27 cellular contexts compared by ENCODE assay signal in the genomic region with DNA sequence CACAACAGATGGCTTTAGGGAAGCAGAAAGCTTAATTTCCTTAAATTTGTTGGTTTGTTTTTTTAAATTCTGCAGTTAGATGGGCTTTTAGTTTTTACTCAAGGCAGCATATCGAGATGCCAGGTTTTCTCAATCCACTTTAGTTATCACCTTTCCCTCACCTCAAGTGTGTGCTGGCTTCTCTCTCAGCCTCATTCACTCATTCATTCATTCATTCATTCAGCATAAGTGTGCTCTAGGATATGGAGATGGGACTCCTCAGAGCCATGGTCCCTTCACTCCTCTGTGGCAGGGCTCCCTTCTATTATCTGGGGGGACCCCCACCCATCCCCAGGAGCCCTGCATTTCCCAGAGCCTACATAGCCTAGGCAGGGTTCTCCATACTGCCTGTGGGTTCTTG. TPM values are rescaled to one million over a fixed set of nuclear protein-coding genes. Genes with fewer than 3 reads are reported as not detected.
"Had no signal": no experiment of that assay in that cellular context is flagged by ENCODE, and none has a peak within 500 bp of the region (broad histone marks: within the 10 kb centered on the region; RNA-seq: fewer than 3 reads in every experiment).

No MANE protein-coding gene starts in this region.

- H3K9me3 ChIP-seq: body of pancreas, left ventricle myocardium inferior, sigmoid colon had no signal

- H3K4me1 ChIP-seq: body of pancreas, foreskin keratinocyte, left ventricle myocardium inferior, neural progenitor cell, sigmoid colon had no signal

- H2AFZ ChIP-seq: neural progenitor cell had no signal

- H3K4me2 ChIP-seq: neural progenitor cell, smooth muscle cell had no signal

- H3K36me3 ChIP-seq: left ventricle myocardium inferior, neural progenitor cell, sigmoid colon had no signal

- H3K4me3 ChIP-seq: body of pancreas, left ventricle myocardium inferior, neural progenitor cell, sigmoid colon, smooth muscle cell had no signal

- H3K27ac ChIP-seq: body of pancreas, foreskin keratinocyte, left ventricle myocardium inferior, neural progenitor cell, sigmoid colon had no signal

- H3K4me1 Mint-ChIP-seq: activated naive CD4-positive, alpha-beta T cell treated with anti-CD3 and anti-CD28 coated beads, Interleukin-2, amount 10 ng/mL, durations not matched to agents 7 days and 5 days; immature natural killer cell; T-cell had no signal

- H3K36me3 Mint-ChIP-seq: activated naive CD4-positive, alpha-beta T cell treated with anti-CD3 and anti-CD28 coated beads, Interleukin-2, amount 10 ng/mL, durations not matched to agents 7 days and 5 days; naive thymus-derived CD8-positive, alpha-beta T cell; neural progenitor cell; T-cell had no signal

- H3K9me3 Mint-ChIP-seq: activated naive CD4-positive, alpha-beta T cell treated with anti-CD3 and anti-CD28 coated beads, Interleukin-2, amount 10 ng/mL, durations not matched to agents 7 days and 5 days; activated T-cell treated with anti-CD3 and anti-CD28 coated beads, Interleukin-2, amount 50 U/mL, for 4 hours; immature natural killer cell; naive thymus-derived CD8-positive, alpha-beta T cell; neural progenitor cell; T-cell; T-helper 2 cell treated with Interferon-gamma antibody and Interleukin-4, amounts not matched to agents 5 μg/mL and 100 μg/mL, for 36 hours had no signal

- ATAC-seq: activated CD8-positive, alpha-beta T cell treated with anti-CD3 and anti-CD28 coated beads, Interleukin-2, amount 10 ng/mL, durations not matched to agents 7 days and 5 days; activated T-cell treated with anti-CD3 and anti-CD28 coated beads, Interleukin-2, amount 50 U/mL, for 4 hours; body of pancreas; foreskin keratinocyte; naive thymus-derived CD8-positive, alpha-beta T cell; T-cell had no signal

- H3K27ac Mint-ChIP-seq: activated CD8-positive, alpha-beta T cell treated with anti-CD3 and anti-CD28 coated beads, Interleukin-2, amount 10 ng/mL, durations not matched to agents 7 days and 5 days; activated naive CD4-positive, alpha-beta T cell treated with anti-CD3 and anti-CD28 coated beads, Interleukin-2, amount 10 ng/mL, durations not matched to agents 7 days and 5 days; neural progenitor cell; T-cell; T-helper 2 cell treated with Interferon-gamma antibody and Interleukin-4, amounts not matched to agents 5 μg/mL and 100 μg/mL, for 36 hours had no signal

- H3K27me3 Mint-ChIP-seq: naive thymus-derived CD8-positive, alpha-beta T cell; T-cell had no signal

- H3K9ac ChIP-seq: neural progenitor cell had no signal

- H3K27me3 ChIP-seq: body of pancreas, foreskin keratinocyte, neural progenitor cell, sigmoid colon had no signal

- DNase-seq: activated CD4-positive, alpha-beta T cell treated with anti-CD3 and anti-CD28 coated beads for 1 hour; activated CD4-positive, alpha-beta T cell treated with anti-CD3 and anti-CD28 coated beads, Interleukin-2, amount 50 U/mL, for 1 hour; activated CD8-positive, alpha-beta T cell treated with anti-CD3 and anti-CD28 coated beads, Interleukin-2, amount 10 ng/mL, durations not matched to agents 7 days and 5 days; activated effector memory CD4-positive, alpha-beta T cell treated with Interleukin-2 at 50 U/mL for 16 hours; activated naive CD4-positive, alpha-beta T cell treated with anti-CD3 and anti-CD28 coated beads, Interleukin-2, amount 10 ng/mL, durations not matched to agents 7 days and 5 days; activated T-cell treated with anti-CD3 and anti-CD28 coated beads, Interleukin-2, amount 50 U/mL, for 4 hours; anterior cingulate cortex; body of pancreas; effector memory CD4-positive, alpha-beta T cell; foreskin keratinocyte; immature natural killer cell; kidney glomerular epithelial cell; naive thymus-derived CD8-positive, alpha-beta T cell; sigmoid colon; stimulated activated CD4-positive, alpha-beta T cell treated with anti-CD3 and anti-CD28 coated beads, Interleukin-15, amount 100 ng/mL, for 24 hours; stimulated activated naive CD4-positive, alpha-beta T cell; T-cell had no signal

- H3K4me3 Mint-ChIP-seq: activated CD8-positive, alpha-beta T cell treated with anti-CD3 and anti-CD28 coated beads, Interleukin-2, amount 10 ng/mL, durations not matched to agents 7 days and 5 days; activated naive CD4-positive, alpha-beta T cell treated with anti-CD3 and anti-CD28 coated beads, Interleukin-2, amount 10 ng/mL, durations not matched to agents 7 days and 5 days; activated T-cell treated with anti-CD3 and anti-CD28 coated beads, Interleukin-2, amount 50 U/mL, for 4 hours; immature natural killer cell; naive thymus-derived CD8-positive, alpha-beta T cell; neural progenitor cell; T-cell; T-helper 2 cell treated with Interferon-gamma antibody and Interleukin-4, amounts not matched to agents 5 μg/mL and 100 μg/mL, for 36 hours had no signal

RNA-seq across cellular contexts. Expression of a gene that starts 19.0 kb away (rescaled TPM):
- total RNA-seq: activated CD8-positive, alpha-beta T cell treated with anti-CD3 and anti-CD28 coated beads, Interleukin-2, amount 10 ng/mL, durations not matched to agents 7 days and 5 days; cardiac septum; chondrocyte; foreskin keratinocyte; left ventricle myocardium inferior; lung microvascular endothelial cell; naive thymus-derived CD8-positive, alpha-beta T cell; omental fat pad; posterior vena cava; smooth muscle cell; ureter had no signal
